2 cellular contexts compared by ENCODE assay signal in the genomic region with DNA sequence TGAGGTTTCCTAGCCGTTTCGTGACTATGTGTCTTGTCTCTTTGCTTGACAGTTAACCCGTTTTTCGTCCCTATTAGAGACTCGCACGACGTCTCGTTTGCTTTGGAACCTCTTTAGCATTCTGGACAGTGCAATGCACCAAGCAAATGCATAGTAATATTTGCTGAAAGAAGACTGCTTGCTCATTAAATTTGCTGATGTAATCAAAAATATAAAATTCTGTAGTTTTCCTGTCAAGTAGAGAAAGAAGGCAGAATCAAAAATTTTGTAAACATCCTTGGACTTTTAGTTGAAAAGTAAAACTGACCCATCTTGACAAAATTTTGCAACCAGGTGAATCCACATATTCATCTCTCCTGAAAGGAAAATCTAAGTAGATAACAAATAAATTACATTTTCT.
TF ChIP-seq lines count a peak whose summit lies in the region.

No MANE protein-coding gene starts in this region.

TF ChIP-seq in IMR-90, 13 proteins besides CTCF, POLR2A, EP300 and RAD21 (continued from another document):
- TF ChIP-seq, protein P1, sequence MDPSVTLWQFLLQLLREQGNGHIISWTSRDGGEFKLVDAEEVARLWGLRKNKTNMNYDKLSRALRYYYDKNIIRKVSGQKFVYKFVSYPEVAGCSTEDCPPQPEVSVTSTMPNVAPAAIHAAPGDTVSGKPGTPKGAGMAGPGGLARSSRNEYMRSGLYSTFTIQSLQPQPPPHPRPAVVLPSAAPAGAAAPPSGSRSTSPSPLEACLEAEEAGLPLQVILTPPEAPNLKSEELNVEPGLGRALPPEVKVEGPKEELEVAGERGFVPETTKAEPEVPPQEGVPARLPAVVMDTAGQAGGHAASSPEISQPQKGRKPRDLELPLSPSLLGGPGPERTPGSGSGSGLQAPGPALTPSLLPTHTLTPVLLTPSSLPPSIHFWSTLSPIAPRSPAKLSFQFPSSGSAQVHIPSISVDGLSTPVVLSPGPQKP (IDR thresholded peaks at IDR 0.05; ENCODE audit: borderline replicate concordance, low read depth, low read length): no peak
- no peak for TF ChIP-seq RFX5 (IDR thresholded peaks at IDR 0.05; ENCODE audit: low read depth, low read length)

TF ChIP-seq in K562, 482 proteins besides CTCF, POLR2A, EP300 and RAD21 (continued from another document):
- TF ChIP-seq, protein P2, sequence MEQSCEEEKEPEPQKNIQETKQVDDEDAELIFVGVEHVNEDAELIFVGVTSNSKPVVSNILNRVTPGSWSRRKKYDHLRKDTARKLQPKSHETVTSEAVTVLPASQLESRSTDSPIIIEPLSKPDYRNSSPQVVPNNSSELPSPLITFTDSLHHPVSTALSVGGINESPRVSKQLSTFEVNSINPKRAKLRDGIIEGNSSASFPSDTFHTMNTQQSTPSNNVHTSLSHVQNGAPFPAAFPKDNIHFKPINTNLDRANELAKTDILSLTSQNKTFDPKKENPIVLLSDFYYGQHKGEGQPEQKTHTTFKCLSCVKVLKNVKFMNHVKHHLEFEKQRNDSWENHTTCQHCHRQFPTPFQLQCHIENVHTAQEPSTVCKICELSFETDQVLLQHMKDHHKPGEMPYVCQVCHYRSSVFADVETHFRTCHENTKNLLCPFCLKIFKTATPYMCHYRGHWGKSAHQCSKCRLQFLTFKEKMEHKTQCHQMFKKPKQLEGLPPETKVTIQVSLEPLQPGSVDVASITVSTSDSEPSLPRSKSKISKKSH (CRISPR knock-in tag; IDR thresholded peaks at IDR 0.05): no peak
- TF ChIP-seq MAFG (tag; conservative IDR thresholded peaks at IDR 0.05) (peak; percentile 89), GTF2F1 (IDR thresholded peaks at IDR 0.05; ENCODE audit: low read depth, low read length) (no peak), MAFK (IDR thresholded peaks at IDR 0.05; ENCODE audit: low read length) (peak; percentile 96), SAP30 (IDR thresholded peaks at IDR 0.05; ENCODE audit: borderline replicate concordance, insufficient read depth, low read depth, low read length, poor library complexity, severe bottlenecking) (no peak), RBM25 (IDR thresholded peaks at IDR 0.05; ENCODE audit: low read depth, low read length, severe bottlenecking) (no peak), BHLHE40 (IDR thresholded peaks at IDR 0.05; ENCODE audit: low read length) (no peak), C11orf30 (IDR thresholded peaks at IDR 0.05; ENCODE audit: low read depth) (peak; percentile 88), ZNF316 (IDR thresholded peaks at IDR 0.05) (peak; percentile 94), MCM2 (IDR thresholded peaks at IDR 0.05; ENCODE audit: low read depth) (no peak), TEAD4 (IDR thresholded peaks at IDR 0.05; ENCODE audit: low read length) (no peak), TEAD4 (CRISPR knock-in tag; IDR thresholded peaks at IDR 0.05; ENCODE audit: borderline replicate concordance) (no peak), MAFF (IDR thresholded peaks at IDR 0.05; ENCODE audit: low read length) (peak; percentile 96), XRCC5 (IDR thresholded peaks at IDR 0.05; ENCODE audit: low read depth, low read length) (no peak)
TF ChIP-seq in K562: peak in this region for 5.
